2 cellular contexts compared by ENCODE assay signal in the genomic region with DNA sequence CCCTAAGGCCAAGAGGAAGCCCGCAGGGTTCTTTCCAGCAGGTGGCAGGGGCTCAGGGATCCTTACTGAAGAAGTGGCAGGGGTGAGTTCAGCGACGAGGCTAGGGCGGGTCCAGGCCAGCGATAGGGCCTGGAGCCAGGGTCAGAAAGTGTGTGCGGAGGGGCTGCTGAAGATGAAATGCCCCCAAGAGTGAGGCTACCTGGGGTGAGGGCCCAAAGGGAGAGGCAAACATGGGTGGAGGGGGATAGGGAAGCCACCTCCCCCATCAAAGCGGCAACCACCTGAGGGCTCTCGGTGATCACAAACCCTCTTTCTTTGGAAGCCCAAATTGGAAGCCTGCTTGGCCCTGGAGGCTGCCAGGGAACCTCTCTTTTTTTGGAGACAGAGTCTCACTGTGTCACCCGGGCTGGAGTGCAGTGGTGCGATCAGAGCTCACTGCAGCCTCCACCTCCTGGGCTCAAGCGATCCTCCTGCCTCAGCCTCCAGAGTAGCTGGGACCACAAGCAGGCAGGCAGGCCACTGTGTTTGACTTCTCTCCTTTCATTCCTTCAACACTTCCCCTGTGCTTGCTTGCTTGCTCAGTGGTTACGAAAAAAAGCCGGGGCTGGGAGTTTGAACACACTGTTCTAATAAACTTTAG.
TF ChIP-seq lines count a peak whose summit lies in the region.

No MANE protein-coding gene starts in this region.

TF ChIP-seq in SK-N-SH, 30 proteins besides CTCF, POLR2A, EP300 and RAD21 (continued from another document):
- TF ChIP-seq, protein P1, sequence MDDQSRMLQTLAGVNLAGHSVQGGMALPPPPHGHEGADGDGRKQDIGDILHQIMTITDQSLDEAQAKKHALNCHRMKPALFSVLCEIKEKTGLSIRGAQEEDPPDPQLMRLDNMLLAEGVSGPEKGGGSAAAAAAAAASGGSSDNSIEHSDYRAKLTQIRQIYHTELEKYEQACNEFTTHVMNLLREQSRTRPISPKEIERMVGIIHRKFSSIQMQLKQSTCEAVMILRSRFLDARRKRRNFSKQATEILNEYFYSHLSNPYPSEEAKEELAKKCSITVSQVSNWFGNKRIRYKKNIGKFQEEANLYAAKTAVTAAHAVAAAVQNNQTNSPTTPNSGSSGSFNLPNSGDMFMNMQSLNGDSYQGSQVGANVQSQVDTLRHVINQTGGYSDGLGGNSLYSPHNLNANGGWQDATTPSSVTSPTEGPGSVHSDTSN (IDR thresholded peaks at IDR 0.05): no peak
- no peak for TF ChIP-seq YY1 (IDR thresholded peaks at IDR 0.05; ENCODE audit: low read depth)

TF ChIP-seq in SK-N-SH treated with all-trans-retinoic acid at 6 μM for 48 hours, 23 proteins besides CTCF, POLR2A, EP300 and RAD21 (continued from another document):
- no peak for TF ChIP-seq ZNF565 (CRISPR knock-in tag; conservative IDR thresholded peaks at IDR 0.05; ENCODE audit: low read depth)
- TF ChIP-seq ZFP30 (CRISPR knock-in tag; IDR thresholded peaks at IDR 0.05): no peak
- TF ChIP-seq TCF4 (CRISPR knock-in tag; IDR thresholded peaks at IDR 0.05; ENCODE audit: borderline replicate concordance): no peak
- no peak for TF ChIP-seq RARB (CRISPR knock-in tag; IDR thresholded peaks at IDR 0.05)
- TF ChIP-seq, protein P2, sequence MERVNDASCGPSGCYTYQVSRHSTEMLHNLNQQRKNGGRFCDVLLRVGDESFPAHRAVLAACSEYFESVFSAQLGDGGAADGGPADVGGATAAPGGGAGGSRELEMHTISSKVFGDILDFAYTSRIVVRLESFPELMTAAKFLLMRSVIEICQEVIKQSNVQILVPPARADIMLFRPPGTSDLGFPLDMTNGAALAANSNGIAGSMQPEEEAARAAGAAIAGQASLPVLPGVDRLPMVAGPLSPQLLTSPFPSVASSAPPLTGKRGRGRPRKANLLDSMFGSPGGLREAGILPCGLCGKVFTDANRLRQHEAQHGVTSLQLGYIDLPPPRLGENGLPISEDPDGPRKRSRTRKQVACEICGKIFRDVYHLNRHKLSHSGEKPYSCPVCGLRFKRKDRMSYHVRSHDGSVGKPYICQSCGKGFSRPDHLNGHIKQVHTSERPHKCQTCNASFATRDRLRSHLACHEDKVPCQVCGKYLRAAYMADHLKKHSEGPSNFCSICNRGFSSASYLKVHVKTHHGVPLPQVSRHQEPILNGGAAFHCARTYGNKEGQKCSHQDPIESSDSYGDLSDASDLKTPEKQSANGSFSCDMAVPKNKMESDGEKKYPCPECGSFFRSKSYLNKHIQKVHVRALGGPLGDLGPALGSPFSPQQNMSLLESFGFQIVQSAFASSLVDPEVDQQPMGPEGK (CRISPR knock-in tag; IDR thresholded peaks at IDR 0.05; ENCODE audit: borderline replicate concordance): no peak
- no peak for TF ChIP-seq CSDC2 (CRISPR knock-in tag; IDR thresholded peaks at IDR 0.05)
- no peak for TF ChIP-seq ZNF8 (CRISPR knock-in tag; IDR thresholded peaks at IDR 0.05)
- TF ChIP-seq ZFP3 (CRISPR knock-in tag; IDR thresholded peaks at IDR 0.05): no peak
- TF ChIP-seq TOX (CRISPR knock-in tag; IDR thresholded peaks at IDR 0.05; ENCODE audit: borderline replicate concordance): no peak
- TF ChIP-seq, protein P3, sequence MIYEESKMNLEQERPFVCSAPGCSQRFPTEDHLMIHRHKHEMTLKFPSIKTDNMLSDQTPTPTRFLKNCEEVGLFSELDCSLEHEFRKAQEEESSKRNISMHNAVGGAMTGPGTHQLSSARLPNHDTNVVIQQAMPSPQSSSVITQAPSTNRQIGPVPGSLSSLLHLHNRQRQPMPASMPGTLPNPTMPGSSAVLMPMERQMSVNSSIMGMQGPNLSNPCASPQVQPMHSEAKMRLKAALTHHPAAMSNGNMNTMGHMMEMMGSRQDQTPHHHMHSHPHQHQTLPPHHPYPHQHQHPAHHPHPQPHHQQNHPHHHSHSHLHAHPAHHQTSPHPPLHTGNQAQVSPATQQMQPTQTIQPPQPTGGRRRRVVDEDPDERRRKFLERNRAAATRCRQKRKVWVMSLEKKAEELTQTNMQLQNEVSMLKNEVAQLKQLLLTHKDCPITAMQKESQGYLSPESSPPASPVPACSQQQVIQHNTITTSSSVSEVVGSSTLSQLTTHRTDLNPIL (CRISPR knock-in tag; IDR thresholded peaks at IDR 0.05; ENCODE audit: low read depth): no peak
- no peak for TF ChIP-seq BACH2 (CRISPR knock-in tag; IDR thresholded peaks at IDR 0.05; ENCODE audit: borderline replicate concordance)
